Comparison of ENCODE assay signal across 20 cellular contexts in genomic region chr22:26239561-26239960, GRCh38.
"Had no signal": no experiment of that assay in that cellular context is flagged by ENCODE, and none has a peak within 500 bp of the region (broad histone marks: within the 10 kb centered on the region; RNA-seq: fewer than 3 reads in every experiment).

No MANE protein-coding gene starts in this region.

- H3K4me3 ChIP-seq: hepatocyte, lung, neural progenitor cell, ovary, smooth muscle cell, tibial artery, upper lobe of left lung, uterus had no signal

- H3K27ac Mint-ChIP-seq: natural killer cell treated with Interleukin-12 subunit alpha and Interleukin-12 subunit beta and Interleukin-15 and Interleukin-18, amount 100 ng/mL, for 72 hours; neural progenitor cell had no signal

- H3K27me3 ChIP-seq: ovary, uterus had no signal

- H3K9me3 Mint-ChIP-seq: natural killer cell treated with Interleukin-12 subunit alpha and Interleukin-12 subunit beta and Interleukin-15 and Interleukin-18, amount 100 ng/mL, for 72 hours; neural progenitor cell had no signal

- ATAC-seq: foreskin keratinocyte; left colon; left ventricle myocardium superior; natural killer cell treated with Interleukin-12 subunit alpha and Interleukin-12 subunit beta and Interleukin-15 and Interleukin-18, amount 100 ng/mL, for 72 hours; right cardiac atrium had no signal

- H3K36me3 Mint-ChIP-seq: natural killer cell treated with Interleukin-12 subunit alpha and Interleukin-12 subunit beta and Interleukin-15 and Interleukin-18, amount 100 ng/mL, for 72 hours; neural progenitor cell had no signal

- H3K4me3 Mint-ChIP-seq: natural killer cell treated with Interleukin-12 subunit alpha and Interleukin-12 subunit beta and Interleukin-15 and Interleukin-18, amount 100 ng/mL, for 72 hours; neural progenitor cell had no signal

- H3K9me3 ChIP-seq: ovary, tibial artery, upper lobe of left lung, uterus had no signal

- H3K36me3 ChIP-seq: neural progenitor cell, ovary, tibial artery, upper lobe of left lung, uterus had no signal

- DNase-seq: dermis blood vessel endothelial cell; foreskin keratinocyte; kidney; left colon; left ventricle myocardium superior; mesenchymal stem cell; midbrain; nucleus accumbens; ovary; right cardiac atrium; stimulated activated CD4-positive, alpha-beta T cell treated with anti-CD3 and anti-CD28 coated beads, Interleukin-2, amount 100 ng/mL, for 48 hours; stimulated activated naive CD4-positive, alpha-beta T cell treated with Interleukin-2 at 50 U/mL for 16 hours; tibial artery; upper lobe of left lung; uterus had no signal
